In the genomic region with DNA sequence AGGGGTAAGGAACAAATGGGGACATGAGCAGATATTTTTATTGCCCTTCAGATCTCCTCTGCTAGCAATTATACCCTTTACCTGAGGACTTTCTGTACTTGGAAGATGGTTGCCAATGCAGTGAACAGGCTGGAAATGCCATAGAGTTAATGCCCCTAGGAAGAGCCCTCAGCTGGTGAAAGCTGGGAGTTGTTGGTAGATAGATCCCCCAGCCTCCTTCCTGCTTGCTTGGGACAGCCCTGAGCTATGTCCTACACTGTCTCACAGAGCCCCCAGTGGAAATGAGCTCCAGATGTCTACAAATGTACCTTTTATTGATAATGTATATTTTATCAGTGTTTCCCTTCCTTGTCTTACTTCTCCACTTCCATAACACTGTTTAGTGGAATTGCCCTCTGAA, we compare ENCODE assay signal across 24 cellular contexts.
"Had no signal": no experiment of that assay in that cellular context is flagged by ENCODE, and none has a peak within 500 bp of the region (broad histone marks: within the 10 kb centered on the region; RNA-seq: fewer than 3 reads in every experiment).

No MANE protein-coding gene starts in this region.

- FAIRE-seq: RCC 7860, TTC549 had no signal

- H3K36me3 ChIP-seq: ascending aorta, SJSA1 had no signal

- H3K9me3 ChIP-seq: ascending aorta, body of pancreas, SJSA1 had no signal

- H3K27ac ChIP-seq: ascending aorta, body of pancreas, SJSA1 had no signal

- H3K4me1 ChIP-seq: ascending aorta, SJSA1 had no signal

- H3K4me3 ChIP-seq: ascending aorta, body of pancreas, SJSA1 had no signal

- DNase-seq: activated CD4-positive, alpha-beta memory T cell treated with anti-CD3 and anti-CD28 coated beads for 36 hours; activated CD4-positive, alpha-beta T cell treated with anti-CD3 and anti-CD28 coated beads, Interleukin-2, amount 10 ng/mL, durations not matched to agents 7 days and 5 days; activated CD4-positive, CD25-positive, alpha-beta regulatory T cell; activated CD8-positive, alpha-beta memory T cell treated with anti-CD3 and anti-CD28 coated beads for 24 hours; activated effector memory CD4-positive, alpha-beta T cell treated with anti-CD3 and anti-CD28 coated beads, Interleukin-2, amount 50 U/mL, for 16 hours; activated naive CD4-positive, alpha-beta T cell treated with Interleukin-2 at 50 U/mL for 16 hours; activated naive CD8-positive, alpha-beta T cell treated with anti-CD3 and anti-CD28 coated beads, Interleukin-2, amount 50 U/mL, for 24 hours; activated T-cell treated with anti-CD3 and anti-CD28 coated beads, Interleukin-2, amount 50 U/mL, for 4 hours; amniotic stem cell; body of pancreas; KG1; NCI-H1048; NCI-H1930; NCI-H510A treated with DMSO at 0.1 percent for 48 hours; NCI-H69; NK-92 treated with Interleukin-12 subunit alpha and Interleukin-12 subunit beta, amount 100 ng/mL, for 24 hours; SHP77; T-cell; T-helper 2 cell; T1000 had no signal

- ATAC-seq: activated naive CD8-positive, alpha-beta T cell treated with anti-CD3 and anti-CD28 coated beads, Interleukin-2, amount 50 U/mL, for 24 hours; activated T-cell treated with anti-CD3 and anti-CD28 coated beads, Interleukin-2, amount 50 U/mL, for 4 hours; body of pancreas; T-cell had no signal

- H3K27me3 ChIP-seq: ascending aorta, body of pancreas, SJSA1 had no signal
